In the genomic region with DNA sequence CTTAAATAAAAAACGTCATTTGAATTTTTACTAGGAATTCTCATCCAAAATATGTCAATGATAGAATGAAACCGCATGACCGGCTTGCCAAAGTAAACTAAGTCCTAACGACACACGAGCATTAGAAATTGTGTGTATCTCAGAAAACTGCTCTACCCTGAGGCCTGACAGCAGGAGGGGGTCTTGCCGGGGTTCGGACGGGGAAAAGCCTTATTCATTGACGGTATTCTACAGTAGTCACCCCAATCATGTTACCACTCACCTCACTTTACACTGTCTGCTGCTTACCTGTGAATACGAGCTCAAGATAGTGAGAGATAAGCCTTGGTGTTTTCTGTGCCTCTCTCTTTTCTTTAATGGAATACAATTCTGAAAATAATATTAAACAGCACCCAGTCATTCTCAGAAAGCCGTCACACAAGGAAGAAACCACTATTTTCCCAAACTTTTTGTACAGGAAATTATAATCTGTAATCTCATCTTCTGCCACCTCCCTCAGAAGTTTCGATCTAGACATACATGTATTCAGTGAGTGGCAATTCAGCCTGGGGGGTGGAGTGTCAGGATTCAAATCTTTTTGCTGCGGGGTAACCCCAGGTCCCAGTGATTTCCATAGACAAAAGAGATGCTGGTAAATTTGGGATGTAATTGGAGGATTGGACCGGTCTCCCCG, we compare ENCODE assay signal across 8 cellular contexts. TPM values are rescaled to one million over a fixed set of nuclear protein-coding genes. Genes with fewer than 3 reads are reported as not detected.
DNase-seq lines count a peak whose midpoint lies in the region; ATAC-seq and TF ChIP-seq lines count a peak whose summit lies in the region.

No MANE protein-coding gene starts in this region.

- no peak overlapping the region for H2AK5ac ChIP-seq in neuronal stem cell (ENCODE audit: low read depth, low read length)

- H4K20me1 ChIP-seq in mammary epithelial cell (ENCODE audit: insufficient read depth, low read length), result no peaks in the 10 kb centered on the region

- no peak overlapping the region for H3K23ac ChIP-seq in neuronal stem cell (ENCODE audit: low read depth, low read length, poor library complexity)

- no peak overlapping the region for H3K4ac ChIP-seq in neuronal stem cell (ENCODE audit: low read length)

- dilution Hi-C loops in mammary epithelial cell (cut with HindIII; ENCODE audit: low sequenced_read_pairs), result no loop called here

- H3K4me2 ChIP-seq in mammary epithelial cell (ENCODE audit: insufficient read depth, low read depth, low read length), result peak overlapping the region; percentile 92
- peak overlapping the region; percentile 97 for H3K4me2 ChIP-seq in neuronal stem cell (ENCODE audit: insufficient read depth, low read length, poor library complexity, severe bottlenecking)

- H3K9me3 ChIP-seq in mammary epithelial cell (replicated peaks; ENCODE audit: insufficient read depth, low read length), result no peaks in the 10 kb centered on the region
- H3K9me3 ChIP-seq in neuronal stem cell (replicated peaks in 1 of 2; ENCODE audit: control insufficient read depth in 2 of 2, insufficient read depth in 1 of 2, low read depth in 1 of 2, low read length in 2 of 2), result no peaks in the 10 kb centered on the region

- ATAC-seq in HG02884 (IDR thresholded peaks at IDR 0.05; ENCODE audit: unreplicated experiment), result peak; percentile 21

- H3K27ac ChIP-seq in mammary epithelial cell (ENCODE audit: insufficient read depth, low read depth, low read length), result no peak overlapping the region
- H3K27ac ChIP-seq in neuronal stem cell (replicated peaks; ENCODE audit: low read length), result no peak overlapping the region

- intact Hi-C loops in mammary epithelial cell (cut with micrococcal nuclease), result loop anchor here (5.0 to 10.0 kb wide), 2 partner anchors 122 to 860 kb away; partner anchors contain the start of gene PPP1R2

- WGBS in mammary epithelial cell (ENCODE audit: low coverage, missing lambda C conversion rate), result 29% methylated on average over 12 of the region's 15 CpGs
- no CpG with 5 or more reads among the region's 15 CpGs for WGBS in neuronal stem cell (ENCODE audit: extremely low coverage in 2 of 2, insufficient read length in 2 of 2, insufficient replicate concordance in 1 of 2), 2 donors

- H4K8ac ChIP-seq in neuronal stem cell (ENCODE audit: low read depth, low read length), result no peak overlapping the region

- peaks cover 2% of the 10 kb centered on the region for H3K79me1 ChIP-seq in neuronal stem cell (ENCODE audit: low read depth, low read length)

- H3K79me2 ChIP-seq in mammary epithelial cell (ENCODE audit: insufficient read depth, low read length), result no peaks in the 10 kb centered on the region

- no peaks in the 10 kb centered on the region for H3K36me3 ChIP-seq in mammary epithelial cell (ENCODE audit: insufficient read depth, low read length)
- H3K36me3 ChIP-seq in neuronal stem cell (replicated peaks in 1 of 2; ENCODE audit: control insufficient read depth in 2 of 2, insufficient read depth in 2 of 2, low read length in 2 of 2), result no peaks in the 10 kb centered on the region

- CTCF ChIA-PET in mammary epithelial cell (lab: Charles Lee; ENCODE audit: low non-redundant PET), result no interaction called here

- H3K4me3 ChIP-seq in GM12865 (ENCODE audit: low read depth, low read length), result peak overlapping the region; percentile 59
- H3K4me3 ChIP-seq in mammary epithelial cell (replicated peaks in 1 of 3; ENCODE audit: insufficient read depth in 1 of 3, low read depth in 2 of 3, low read length in 3 of 3), result peak overlapping the region; percentile 45 to 69 (median 59)
- H3K4me3 ChIP-seq in neuronal stem cell (ENCODE audit: low read length in 2 of 2), result peak overlapping the region in 1 of 2 donors; percentile 51

- H3K14ac ChIP-seq in neuronal stem cell (ENCODE audit: low read length), result no peak overlapping the region

- H3K4me1 ChIP-seq in mammary epithelial cell (ENCODE audit: insufficient read depth, low read length) (peaks cover 42% of the 10 kb centered on the region), neuronal stem cell (ENCODE audit: control insufficient read depth in 2 of 2, insufficient read depth in 1 of 2, low read depth in 1 of 2, low read length in 2 of 2) (peaks cover 0 to 12% of the 10 kb centered on the region in 2 donors)

- no peak overlapping the region for H2BK15ac ChIP-seq in neuronal stem cell (ENCODE audit: low read length)

- in situ Hi-C loops in mammary epithelial cell (cut with MboI; ENCODE audit: low sequenced_read_pairs in 2 of 2), result loop anchor here (5.0 to 25.0 kb wide), 4 partner anchors 252 to 852 kb away; partner anchors contain the start of gene PPP1R2 (in 1 of the 2)

- H3K27me3 ChIP-seq in mammary epithelial cell (ENCODE audit: insufficient read depth, low read length) (peaks cover 15% of the 10 kb centered on the region), neuronal stem cell (ENCODE audit: control insufficient read depth in 3 of 3, insufficient read depth in 3 of 3, low read depth in 1 of 3, low read length in 3 of 3) (peaks cover 16 to 44% (median 41%) of the 10 kb centered on the region in 3 experiments)

- H2AFZ ChIP-seq in mammary epithelial cell (ENCODE audit: low read depth, low read length) (peak overlapping the region; percentile 87), neuronal stem cell (ENCODE audit: low read length) (peak overlapping the region; percentile 88)

- no peak overlapping the region for H2BK5ac ChIP-seq in neuronal stem cell (ENCODE audit: low read length)

- TF ChIP-seq CTCF in GM12865 (IDR thresholded peaks at IDR 0.05; ENCODE audit: insufficient read depth, low read depth, low read length, missing control alignments) (no peak), mammary epithelial cell (conservative IDR thresholded peaks at IDR 0.05 in 1 of 2, IDR thresholded peaks at IDR 0.05 in 1 of 2; ENCODE audit: extremely low read depth in 1 of 2, insufficient read depth in 1 of 2, low read depth in 1 of 2, low read length in 2 of 2) (no peak)

- no peak overlapping the region for H4K91ac ChIP-seq in neuronal stem cell (ENCODE audit: low read depth, low read length, poor library complexity)

- H3K9ac ChIP-seq in mammary epithelial cell (ENCODE audit: insufficient read depth, low read length) (no peak overlapping the region), neuronal stem cell (ENCODE audit: low read depth, low read length, poor library complexity) (no peak overlapping the region)

- no peak overlapping the region for H2BK120ac ChIP-seq in neuronal stem cell (ENCODE audit: low read depth, low read length)

- no TSS peak for BruUV-seq in mammary epithelial cell (replicated peaks; lab: Mats Ljungman, UMichigan)

- H3K18ac ChIP-seq in neuronal stem cell (ENCODE audit: low read length), result peak overlapping the region; percentile 85

- H2BK12ac ChIP-seq in neuronal stem cell (ENCODE audit: low read length), result no peak overlapping the region

- DNase-seq in GM12865 (ENCODE audit: low read depth), result no peak
- DNase-seq in mammary epithelial cell, result no peak
- DNase-seq in neuronal stem cell (ENCODE audit: low spot score), result no peak
- no peak for DNase-seq in midbrain (lab: John Stamatoyannopoulos, UW)
- no peak for DNase-seq in kidney glomerular epithelial cell (lab: John Stamatoyannopoulos, UW)
- no peak for DNase-seq in T-helper 9 cell
- DNase-seq in stimulated activated CD4-positive, alpha-beta T cell treated with anti-CD3 and anti-CD28 coated beads, Interleukin-4, amount 100 ng/mL, for 4 hours, result no peak

RNA-seq across cellular contexts. Expression of gene FAM43A, which starts 0.5 kb away (rescaled TPM):
- 1 to 10 TPM; 1.2 to 3.0 TPM for total RNA-seq in mammary epithelial cell
- polyA plus RNA-seq in mammary epithelial cell, result 0.36 TPM
- not detected for polyA minus RNA-seq in mammary epithelial cell
- polyA plus RNA-seq in neuronal stem cell (2013, experiment 1 of 2), result 0.52 TPM
- 0.47 TPM for polyA plus RNA-seq in neuronal stem cell (2013, experiment 2 of 2)

RNA-seq across cellular contexts. Expression of gene LSG1, which starts 13.2 kb away (rescaled TPM):
- total RNA-seq in mammary epithelial cell, result 10 to 100 TPM; 33.5 to 33.8 TPM
- polyA plus RNA-seq in mammary epithelial cell, result 25.9 TPM
- polyA minus RNA-seq in mammary epithelial cell, result 49.4 TPM
- 17.3 TPM for polyA plus RNA-seq in neuronal stem cell (2013, experiment 1 of 2)
- polyA plus RNA-seq in neuronal stem cell (2013, experiment 2 of 2), result 18.9 TPM

RNA-seq across cellular contexts. Expression of gene TMEM44, which starts 52.0 kb away (rescaled TPM):
- 10 to 100 TPM; 12.0 to 21.1 TPM for total RNA-seq in mammary epithelial cell
- 14.0 TPM for polyA plus RNA-seq in mammary epithelial cell
- 14.6 TPM for polyA minus RNA-seq in mammary epithelial cell
- 13.7 TPM for polyA plus RNA-seq in neuronal stem cell (2013, experiment 1 of 2)
- polyA plus RNA-seq in neuronal stem cell (2013, experiment 2 of 2), result 13.8 TPM
